Comparison of ENCODE assay signal across 10 cellular contexts in genomic region chr1:35506960-35507901, GRCh38. TPM values are rescaled to one million over a fixed set of nuclear protein-coding genes. Genes with fewer than 3 reads are reported as not detected.
DNase-seq lines count a peak whose midpoint lies in the region; ATAC-seq and TF ChIP-seq lines count a peak whose summit lies in the region.
"Had no signal": no experiment of that assay in that cellular context is flagged by ENCODE, and none has a peak within 500 bp of the region (broad histone marks: within the 10 kb centered on the region; RNA-seq: fewer than 3 reads in every experiment).

No MANE protein-coding gene starts in this region.

- H3K27ac Mint-ChIP-seq in WTC11: peak overlapping the region; percentile 53; the same call in 1 of the 2 replicates
- peak overlapping the region; percentile 73 to 97 (median 93) for H3K27ac Mint-ChIP-seq in naive thymus-derived CD4-positive, alpha-beta T cell

- H3K9me3 ChIP-seq in naive thymus-derived CD4-positive, alpha-beta T cell (ENCODE audit: control insufficient read depth in 2 of 3, low read length in 3 of 3): no peaks in the 10 kb centered on the region
- H3K9me3 ChIP-seq: MG63 had no signal

- H3K4me3 Mint-ChIP-seq in WTC11: no peak overlapping the region
- peak overlapping the region; percentile 75 to 84 (median 78) for H3K4me3 Mint-ChIP-seq in naive thymus-derived CD4-positive, alpha-beta T cell

- peaks cover 32 to 45% of the 10 kb centered on the region in 2 donors for H3K4me1 ChIP-seq in naive thymus-derived CD4-positive, alpha-beta T cell (ENCODE audit: control insufficient read depth in 2 of 2, insufficient read depth in 2 of 2, low read length in 2 of 2)

- no peaks in the 10 kb centered on the region for H3K4me1 Mint-ChIP-seq in WTC11
- H3K4me1 Mint-ChIP-seq in naive thymus-derived CD4-positive, alpha-beta T cell: peaks cover 40 to 82% (median 79%) of the 10 kb centered on the region in 7 donors

- no peaks in the 10 kb centered on the region for H3K9me3 Mint-ChIP-seq in WTC11
- peaks cover 0 to 3% (median 0%) of the 10 kb centered on the region in 11 donors for H3K9me3 Mint-ChIP-seq in naive thymus-derived CD4-positive, alpha-beta T cell

- H3K36me3 ChIP-seq in naive thymus-derived CD4-positive, alpha-beta T cell (ENCODE audit: control insufficient read depth in 2 of 3, insufficient read depth in 3 of 3, low read length in 3 of 3): no peaks in the 10 kb centered on the region

- H3K27me3 Mint-ChIP-seq in WTC11 (ENCODE audit: low read depth): no peaks in the 10 kb centered on the region
- no peaks in the 10 kb centered on the region for H3K27me3 Mint-ChIP-seq in naive thymus-derived CD4-positive, alpha-beta T cell

- peaks cover 18% of the 10 kb centered on the region for H3K36me3 Mint-ChIP-seq in WTC11
- H3K36me3 Mint-ChIP-seq in naive thymus-derived CD4-positive, alpha-beta T cell: peaks cover 6 to 62% (median 22%) of the 10 kb centered on the region in 5 donors

- H3K4me3 ChIP-seq in GM08714 (ENCODE audit: low read length): peak overlapping the region; percentile 71; the same call in 1 of the 2 replicates
- peak overlapping the region; percentile 16 for H3K4me3 ChIP-seq in naive thymus-derived CD4-positive, alpha-beta T cell (ENCODE audit: low read length)
- H3K4me3 ChIP-seq: MG63 had no signal

- ATAC-seq in HG02981 (IDR thresholded peaks at IDR 0.05; ENCODE audit: unreplicated experiment) (peak; percentile 49), WTC11 (no peak), HG02938 (IDR thresholded peaks at IDR 0.05; ENCODE audit: unreplicated experiment) (no peak), HG02885 (IDR thresholded peaks at IDR 0.05; ENCODE audit: poor library complexity, unreplicated experiment) (no peak), HG02678 (IDR thresholded peaks at IDR 0.05; ENCODE audit: unreplicated experiment) (no peak)
- peak; percentile 44 for ATAC-seq in naive thymus-derived CD4-positive, alpha-beta T cell

- DNase-seq in WTC11 (ENCODE audit: low spot score): no peak
- DNase-seq in naive thymus-derived CD4-positive, alpha-beta T cell: peak in 6 of 9 donors; percentile 28 to 62 (median 48)
- no peak for DNase-seq in DMS 273 (lab: John Stamatoyannopoulos, UW; ENCODE audit: unreplicated experiment)
- DNase-seq: posterior cingulate gyrus had no signal

- CTCF ChIA-PET in WTC11 (lab: Charles Lee): interaction anchor here (1.4 kb wide), 1 partner anchor 56 kb away, joined by 7 read pairs; no protein-coding TSS in a partner anchor
- CTCF ChIA-PET in naive thymus-derived CD4-positive, alpha-beta T cell (lab: Charles Lee): interaction anchor here (0.7 to 1.4 kb wide), 4 partner anchors 31 to 57 kb away, joined by 3 to 6 read pairs (median 4); no protein-coding TSS in a partner anchor

- H3K27me3 ChIP-seq in naive thymus-derived CD4-positive, alpha-beta T cell (ENCODE audit: control insufficient read depth in 2 of 2, insufficient read depth in 2 of 2, low read length in 2 of 2): no peaks in the 10 kb centered on the region
- H3K27me3 ChIP-seq: MG63 had no signal

- POLR2A ChIA-PET in WTC11 (lab: Charles Lee): no interaction called here
- POLR2A ChIA-PET in naive thymus-derived CD4-positive, alpha-beta T cell (lab: Charles Lee): interaction anchor here (1.2 to 3.1 kb wide), 6 partner anchors 9 to 50 kb away, joined by 3 to 22 read pairs (median 4); partner anchors contain the start of genes KIAA0319L and NCDN

- intact Hi-C loops in naive thymus-derived CD4-positive, alpha-beta T cell (cut with micrococcal nuclease): loop anchor here (1.0 to 2.0 kb wide), 8 partner anchors 8 to 263 kb away; partner anchors contain the start of genes KIAA0319L (in 2 of the 2) and NCDN (in 2 of the 2)

- H3K27ac ChIP-seq in naive thymus-derived CD4-positive, alpha-beta T cell (ENCODE audit: low read depth, low read length): peak overlapping the region; percentile 60

- TF ChIP-seq CTCF in WTC11 (IDR thresholded peaks at IDR 0.05): no peak

TF ChIP-seq in WTC11, 78 proteins besides CTCF, POLR2A, EP300 and RAD21 (continues in another document):
- TF ChIP-seq USF1 (CRISPR knock-in tag; IDR thresholded peaks at IDR 0.05) (no peak), ZNF263 (CRISPR knock-in tag; IDR thresholded peaks at IDR 0.05; ENCODE audit: low read depth) (no peak), IRF1 (CRISPR knock-in tag; IDR thresholded peaks at IDR 0.05) (no peak), ZNF317 (CRISPR knock-in tag; IDR thresholded peaks at IDR 0.05; ENCODE audit: borderline replicate concordance, low read depth) (no peak), HMGA2 (CRISPR knock-in tag; IDR thresholded peaks at IDR 0.05) (no peak), ZNF219 (CRISPR knock-in tag; IDR thresholded peaks at IDR 0.05; ENCODE audit: borderline replicate concordance) (no peak), NFE2L1 (CRISPR knock-in tag; IDR thresholded peaks at IDR 0.05) (no peak)
- TF ChIP-seq, protein P1, sequence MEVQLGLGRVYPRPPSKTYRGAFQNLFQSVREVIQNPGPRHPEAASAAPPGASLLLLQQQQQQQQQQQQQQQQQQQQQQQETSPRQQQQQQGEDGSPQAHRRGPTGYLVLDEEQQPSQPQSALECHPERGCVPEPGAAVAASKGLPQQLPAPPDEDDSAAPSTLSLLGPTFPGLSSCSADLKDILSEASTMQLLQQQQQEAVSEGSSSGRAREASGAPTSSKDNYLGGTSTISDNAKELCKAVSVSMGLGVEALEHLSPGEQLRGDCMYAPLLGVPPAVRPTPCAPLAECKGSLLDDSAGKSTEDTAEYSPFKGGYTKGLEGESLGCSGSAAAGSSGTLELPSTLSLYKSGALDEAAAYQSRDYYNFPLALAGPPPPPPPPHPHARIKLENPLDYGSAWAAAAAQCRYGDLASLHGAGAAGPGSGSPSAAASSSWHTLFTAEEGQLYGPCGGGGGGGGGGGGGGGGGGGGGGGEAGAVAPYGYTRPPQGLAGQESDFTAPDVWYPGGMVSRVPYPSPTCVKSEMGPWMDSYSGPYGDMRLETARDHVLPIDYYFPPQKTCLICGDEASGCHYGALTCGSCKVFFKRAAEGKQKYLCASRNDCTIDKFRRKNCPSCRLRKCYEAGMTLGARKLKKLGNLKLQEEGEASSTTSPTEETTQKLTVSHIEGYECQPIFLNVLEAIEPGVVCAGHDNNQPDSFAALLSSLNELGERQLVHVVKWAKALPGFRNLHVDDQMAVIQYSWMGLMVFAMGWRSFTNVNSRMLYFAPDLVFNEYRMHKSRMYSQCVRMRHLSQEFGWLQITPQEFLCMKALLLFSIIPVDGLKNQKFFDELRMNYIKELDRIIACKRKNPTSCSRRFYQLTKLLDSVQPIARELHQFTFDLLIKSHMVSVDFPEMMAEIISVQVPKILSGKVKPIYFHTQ (CRISPR knock-in tag; IDR thresholded peaks at IDR 0.05): no peak
- TF ChIP-seq, protein P2, sequence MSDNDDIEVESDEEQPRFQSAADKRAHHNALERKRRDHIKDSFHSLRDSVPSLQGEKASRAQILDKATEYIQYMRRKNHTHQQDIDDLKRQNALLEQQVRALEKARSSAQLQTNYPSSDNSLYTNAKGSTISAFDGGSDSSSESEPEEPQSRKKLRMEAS (CRISPR knock-in tag; IDR thresholded peaks at IDR 0.05): no peak
- TF ChIP-seq, protein P3, sequence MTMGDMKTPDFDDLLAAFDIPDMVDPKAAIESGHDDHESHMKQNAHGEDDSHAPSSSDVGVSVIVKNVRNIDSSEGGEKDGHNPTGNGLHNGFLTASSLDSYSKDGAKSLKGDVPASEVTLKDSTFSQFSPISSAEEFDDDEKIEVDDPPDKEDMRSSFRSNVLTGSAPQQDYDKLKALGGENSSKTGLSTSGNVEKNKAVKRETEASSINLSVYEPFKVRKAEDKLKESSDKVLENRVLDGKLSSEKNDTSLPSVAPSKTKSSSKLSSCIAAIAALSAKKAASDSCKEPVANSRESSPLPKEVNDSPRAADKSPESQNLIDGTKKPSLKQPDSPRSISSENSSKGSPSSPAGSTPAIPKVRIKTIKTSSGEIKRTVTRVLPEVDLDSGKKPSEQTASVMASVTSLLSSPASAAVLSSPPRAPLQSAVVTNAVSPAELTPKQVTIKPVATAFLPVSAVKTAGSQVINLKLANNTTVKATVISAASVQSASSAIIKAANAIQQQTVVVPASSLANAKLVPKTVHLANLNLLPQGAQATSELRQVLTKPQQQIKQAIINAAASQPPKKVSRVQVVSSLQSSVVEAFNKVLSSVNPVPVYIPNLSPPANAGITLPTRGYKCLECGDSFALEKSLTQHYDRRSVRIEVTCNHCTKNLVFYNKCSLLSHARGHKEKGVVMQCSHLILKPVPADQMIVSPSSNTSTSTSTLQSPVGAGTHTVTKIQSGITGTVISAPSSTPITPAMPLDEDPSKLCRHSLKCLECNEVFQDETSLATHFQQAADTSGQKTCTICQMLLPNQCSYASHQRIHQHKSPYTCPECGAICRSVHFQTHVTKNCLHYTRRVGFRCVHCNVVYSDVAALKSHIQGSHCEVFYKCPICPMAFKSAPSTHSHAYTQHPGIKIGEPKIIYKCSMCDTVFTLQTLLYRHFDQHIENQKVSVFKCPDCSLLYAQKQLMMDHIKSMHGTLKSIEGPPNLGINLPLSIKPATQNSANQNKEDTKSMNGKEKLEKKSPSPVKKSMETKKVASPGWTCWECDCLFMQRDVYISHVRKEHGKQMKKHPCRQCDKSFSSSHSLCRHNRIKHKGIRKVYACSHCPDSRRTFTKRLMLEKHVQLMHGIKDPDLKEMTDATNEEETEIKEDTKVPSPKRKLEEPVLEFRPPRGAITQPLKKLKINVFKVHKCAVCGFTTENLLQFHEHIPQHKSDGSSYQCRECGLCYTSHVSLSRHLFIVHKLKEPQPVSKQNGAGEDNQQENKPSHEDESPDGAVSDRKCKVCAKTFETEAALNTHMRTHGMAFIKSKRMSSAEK (CRISPR knock-in tag; IDR thresholded peaks at IDR 0.05; ENCODE audit: borderline replicate concordance): no peak

RNA-seq across cellular contexts. Expression of gene KIAA0319L, which starts 50.0 kb away (rescaled TPM):
- 66.3 to 71.7 TPM (median 70.0 TPM) in 3 replicates for total RNA-seq in WTC11 (2021)
- 10 to 100 TPM; 62.0 to 79.7 (median 65.6) TPM for total RNA-seq in naive thymus-derived CD4-positive, alpha-beta T cell
- 10 to 100 TPM; 22.2 to 36.6 TPM for polyA plus RNA-seq in naive thymus-derived CD4-positive, alpha-beta T cell

RNA-seq across cellular contexts. Expression of gene NCDN, which starts 50.4 kb away (rescaled TPM):
- total RNA-seq in WTC11 (2021): 35.6 to 39.2 TPM (median 38.2 TPM) in 3 replicates
- 10 to 100 TPM; 19.4 to 38.6 (median 26.4) TPM for total RNA-seq in naive thymus-derived CD4-positive, alpha-beta T cell
- 10 to 100 TPM; 17.1 to 23.9 TPM for polyA plus RNA-seq in naive thymus-derived CD4-positive, alpha-beta T cell

Comparison
In these comparisons a context has a peak if more than half of its experiments do, and no peak if none do; other contexts are left out.
1. ATAC-seq: peak in HG02981 (single experiment) and naive thymus-derived CD4-positive, alpha-beta T cell (single experiment); none in WTC11 (single experiment), HG02938 (single experiment), HG02885 (single experiment) and HG02678 (single experiment).
2. DNase-seq: peak in naive thymus-derived CD4-positive, alpha-beta T cell (6 of 9); none in WTC11 (single experiment) and DMS 273 (single experiment).